Comparison of ENCODE assay signal across 17 cellular contexts in genomic region chr6:40336986-40337780, GRCh38.
DNase-seq lines count a peak whose midpoint lies in the region; ATAC-seq and TF ChIP-seq lines count a peak whose summit lies in the region.
"Had no signal": no experiment of that assay in that cellular context is flagged by ENCODE, and none has a peak within 500 bp of the region (broad histone marks: within the 10 kb centered on the region; RNA-seq: fewer than 3 reads in every experiment).

No MANE protein-coding gene starts in this region.

- no peaks in the 10 kb centered on the region for H3K9me2 ChIP-seq in OCI-LY7 (ENCODE audit: insufficient read depth, low read length)

- in situ Hi-C loops in HAP-1 (cut with MboI; ENCODE audit: low sequenced_read_pairs), result no loop called here

- no peaks in the 10 kb centered on the region for H3K79me2 ChIP-seq in OCI-LY7 (ENCODE audit: insufficient read depth, low read depth, low read length)

- H4K20me1 ChIP-seq in OCI-LY7 (ENCODE audit: insufficient read depth, low read length), result no peaks in the 10 kb centered on the region

- no peak for ATAC-seq in left ventricle myocardium superior

- no peak overlapping the region for H2AFZ ChIP-seq in OCI-LY7 (ENCODE audit: low read length)

- H3K9me3 ChIP-seq in HAP-1 (no peaks in the 10 kb centered on the region), OCI-LY7 (ENCODE audit: low read length) (no peaks in the 10 kb centered on the region)
- H3K9me3 ChIP-seq: SJCRH30 had no signal

- no peaks in the 10 kb centered on the region for H3K27me3 ChIP-seq in HAP-1 (ENCODE audit: low read depth)
- H3K27me3 ChIP-seq: SJCRH30 had no signal

- no peak for TF ChIP-seq CTCF in OCI-LY7 (conservative IDR thresholded peaks at IDR 0.05; ENCODE audit: low read length)

- peak; percentile 2 for DNase-seq in NCI-H2227 (lab: John Stamatoyannopoulos, UW; ENCODE audit: unreplicated experiment)
- no peak for DNase-seq in NCI-H2227 treated with DMSO at 0.1 percent for 48 hours (lab: John Stamatoyannopoulos, UW)
- peak; percentile 89 for DNase-seq in NCI-H524 treated with DMSO at 0.1 percent for 48 hours (lab: John Stamatoyannopoulos, UW)
- DNase-seq in cerebellum (ENCODE audit: low spot score), result peak; percentile 76
- no peak for DNase-seq in HAP-1 (ENCODE audit: low spot score in 2 of 2)
- DNase-seq in left ventricle myocardium superior, result no peak
- no peak for DNase-seq in OCI-LY7 (ENCODE audit: low spot score)
- DNase-seq: GDM1, GOT3, MV-4-11, NCI-H1105 treated with DMSO at 0.1 percent for 48 hours, NCI-H2081 treated with DMSO at 0.1 percent for 48 hours, NCI-H510A, NCI-H774, OCI-M1, SJCRH30 had no signal

- POLR2A ChIA-PET in OCI-LY7 (lab: Charles Lee), result interaction anchor here (0.5 kb wide), 1 partner anchor 523 kb away, joined by 3 read pairs; no protein-coding TSS in a partner anchor

- CTCF ChIA-PET in OCI-LY7 (lab: Charles Lee; ENCODE audit: unreplicated experiment), result no interaction called here

- no peak overlapping the region for H3K27ac ChIP-seq in OCI-LY7 (ENCODE audit: low read depth, low read length, poor library complexity, severe bottlenecking)
- H3K27ac ChIP-seq: C4-2B, SJCRH30 had no signal

- H3K36me3 ChIP-seq in HAP-1 (replicated peaks) (no peaks in the 10 kb centered on the region), OCI-LY7 (ENCODE audit: insufficient read depth, low read length) (no peaks in the 10 kb centered on the region)
- H3K36me3 ChIP-seq: SJCRH30 had no signal

- no peak overlapping the region for H3K4me3 ChIP-seq in HAP-1
- no peak overlapping the region for H3K4me3 ChIP-seq in OCI-LY7 (ENCODE audit: low read depth, low read length, poor library complexity, severe bottlenecking)
- H3K4me3 ChIP-seq: SJCRH30 had no signal

- BruUV-seq in OCI-LY7 (replicated peaks; lab: Mats Ljungman, UMichigan), result no TSS peak

- H3K4me1 ChIP-seq in HAP-1 (no peaks in the 10 kb centered on the region), OCI-LY7 (ENCODE audit: insufficient read depth, low read length, poor library complexity, severe bottlenecking) (no peaks in the 10 kb centered on the region)

- intact Hi-C loops in left ventricle myocardium superior (cut with micrococcal nuclease) (no loop called here), OCI-LY7 (cut with micrococcal nuclease; ENCODE audit: unreplicated experiment) (no loop called here)

- no peak overlapping the region for H3K4me2 ChIP-seq in OCI-LY7 (ENCODE audit: low read length)

Comparison
In these comparisons a context has a peak if more than half of its experiments do, and no peak if none do; other contexts are left out.
1. DNase-seq: peak in NCI-H2227 (single experiment), NCI-H524 treated with DMSO at 0.1 percent for 48 hours (single experiment) and cerebellum (single experiment); none in NCI-H2227 treated with DMSO at 0.1 percent for 48 hours (single experiment), HAP-1 (0 of 2), left ventricle myocardium superior (single experiment) and OCI-LY7 (single experiment).